21 cellular contexts compared by ENCODE assay signal in genomic region chr18:50190926-50191325, GRCh38. TPM values are rescaled to one million over a fixed set of nuclear protein-coding genes. Genes with fewer than 3 reads are reported as not detected.
"Had no signal": no experiment of that assay in that cellular context is flagged by ENCODE, and none has a peak within 500 bp of the region (broad histone marks: within the 10 kb centered on the region; RNA-seq: fewer than 3 reads in every experiment).

No MANE protein-coding gene starts in this region.

- H3K27ac Mint-ChIP-seq: activated naive CD8-positive, alpha-beta T cell; brain; endodermal cell; memory B cell; T-helper 1 cell treated with Interleukin-12 subunit alpha and Interleukin-12 subunit beta and Interleukin-4 antibody, amounts not matched to agents 30 μg/mL and 1 μg/mL, for 36 hours had no signal

- H3K36me3 Mint-ChIP-seq: activated naive CD8-positive, alpha-beta T cell; brain; memory B cell had no signal

- DNase-seq: activated CD4-positive, alpha-beta T cell treated with anti-CD3 and anti-CD28 coated beads, Interleukin-2, amount 50 U/mL, for 1 hour; activated gamma-delta T cell treated with Interleukin-2 at 50 U/mL for 16 hours; amniotic stem cell; colonic mucosa; endodermal cell; kidney; left ventricle myocardium inferior; right cardiac atrium; small intestine; stimulated activated CD4-positive, alpha-beta T cell treated with anti-CD3 and anti-CD28 coated beads, Interleukin-4, amount 100 ng/mL, for 1 hour; stimulated activated naive CD8-positive, alpha-beta T cell treated with anti-CD3 and anti-CD28 coated beads, Interleukin-15, amount 100 ng/mL, for 72 hours; trophoblast cell had no signal

- H3K9me3 Mint-ChIP-seq: central memory CD8-positive, alpha-beta T cell; endodermal cell; memory B cell; neural crest cell; stimulated activated naive CD8-positive, alpha-beta T cell treated with anti-CD3 and anti-CD28 coated beads, Interleukin-15, amount 100 ng/mL, for 72 hours; T-helper 1 cell treated with Interleukin-12 subunit alpha and Interleukin-12 subunit beta and Interleukin-4 antibody, amounts not matched to agents 30 μg/mL and 1 μg/mL, for 36 hours had no signal

- H3K4me3 ChIP-seq: colonic mucosa, left ventricle myocardium inferior, prostate gland, suprapubic skin had no signal

- H3K27ac ChIP-seq: colonic mucosa, left ventricle myocardium inferior, prostate gland, suprapubic skin had no signal

- H3K4me1 ChIP-seq: colonic mucosa, prostate gland had no signal

- H3K4me3 Mint-ChIP-seq: activated naive CD8-positive, alpha-beta T cell; central memory CD8-positive, alpha-beta T cell; endodermal cell; memory B cell; neural crest cell; stimulated activated naive CD8-positive, alpha-beta T cell treated with anti-CD3 and anti-CD28 coated beads, Interleukin-15, amount 100 ng/mL, for 72 hours; T-helper 1 cell treated with Interleukin-12 subunit alpha and Interleukin-12 subunit beta and Interleukin-4 antibody, amounts not matched to agents 30 μg/mL and 1 μg/mL, for 36 hours had no signal

- ATAC-seq: right cardiac atrium had no signal

- FAIRE-seq: kidney, small intestine had no signal

- H3K9me3 ChIP-seq: colonic mucosa, left ventricle myocardium inferior, prostate gland, suprapubic skin had no signal

- H3K36me3 ChIP-seq: colonic mucosa, left ventricle myocardium inferior, prostate gland, suprapubic skin had no signal

RNA-seq across cellular contexts. Expression of gene MYO5B, which starts 4.0 kb away (rescaled TPM):
- total RNA-seq: activated CD8-positive, alpha-beta memory T cell treated with anti-CD3 and anti-CD28 coated beads for 36 hours had no signal
